1 cellular context compared by ENCODE assay signal in the genomic region with DNA sequence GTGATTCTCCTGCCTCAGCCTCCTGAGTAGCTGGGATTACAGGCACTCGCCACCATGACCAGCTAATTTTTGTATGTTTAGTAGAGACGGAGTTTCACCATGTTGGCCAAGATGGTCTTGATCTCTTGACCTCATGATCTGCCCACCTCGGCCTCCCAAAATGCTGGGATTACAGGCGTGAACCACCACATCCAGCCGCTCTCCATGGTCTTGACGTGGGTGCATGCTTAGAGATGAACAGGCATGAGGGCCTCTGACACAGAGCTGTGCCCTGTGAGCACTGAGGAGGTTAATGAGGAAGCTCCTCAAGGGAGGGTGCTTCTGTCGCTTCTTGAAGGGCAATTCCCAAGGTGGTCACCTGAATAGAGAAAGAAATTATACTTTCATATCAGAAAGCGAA.
TF ChIP-seq lines count a peak whose summit lies in the region.

No MANE protein-coding gene starts in this region.

TF ChIP-seq in HEK293, 187 proteins besides CTCF, POLR2A, EP300 and RAD21:
- TF ChIP-seq, protein P1, sequence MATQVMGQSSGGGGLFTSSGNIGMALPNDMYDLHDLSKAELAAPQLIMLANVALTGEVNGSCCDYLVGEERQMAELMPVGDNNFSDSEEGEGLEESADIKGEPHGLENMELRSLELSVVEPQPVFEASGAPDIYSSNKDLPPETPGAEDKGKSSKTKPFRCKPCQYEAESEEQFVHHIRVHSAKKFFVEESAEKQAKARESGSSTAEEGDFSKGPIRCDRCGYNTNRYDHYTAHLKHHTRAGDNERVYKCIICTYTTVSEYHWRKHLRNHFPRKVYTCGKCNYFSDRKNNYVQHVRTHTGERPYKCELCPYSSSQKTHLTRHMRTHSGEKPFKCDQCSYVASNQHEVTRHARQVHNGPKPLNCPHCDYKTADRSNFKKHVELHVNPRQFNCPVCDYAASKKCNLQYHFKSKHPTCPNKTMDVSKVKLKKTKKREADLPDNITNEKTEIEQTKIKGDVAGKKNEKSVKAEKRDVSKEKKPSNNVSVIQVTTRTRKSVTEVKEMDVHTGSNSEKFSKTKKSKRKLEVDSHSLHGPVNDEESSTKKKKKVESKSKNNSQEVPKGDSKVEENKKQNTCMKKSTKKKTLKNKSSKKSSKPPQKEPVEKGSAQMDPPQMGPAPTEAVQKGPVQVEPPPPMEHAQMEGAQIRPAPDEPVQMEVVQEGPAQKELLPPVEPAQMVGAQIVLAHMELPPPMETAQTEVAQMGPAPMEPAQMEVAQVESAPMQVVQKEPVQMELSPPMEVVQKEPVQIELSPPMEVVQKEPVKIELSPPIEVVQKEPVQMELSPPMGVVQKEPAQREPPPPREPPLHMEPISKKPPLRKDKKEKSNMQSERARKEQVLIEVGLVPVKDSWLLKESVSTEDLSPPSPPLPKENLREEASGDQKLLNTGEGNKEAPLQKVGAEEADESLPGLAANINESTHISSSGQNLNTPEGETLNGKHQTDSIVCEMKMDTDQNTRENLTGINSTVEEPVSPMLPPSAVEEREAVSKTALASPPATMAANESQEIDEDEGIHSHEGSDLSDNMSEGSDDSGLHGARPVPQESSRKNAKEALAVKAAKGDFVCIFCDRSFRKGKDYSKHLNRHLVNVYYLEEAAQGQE (tag by site-specific recombination; IDR thresholded peaks at IDR 0.05): peak; percentile 70
TF ChIP-seq in HEK293: peak in this region for 1; not testable (repeated sequence) for 186.
